ENCODE assay signal across 9 cellular contexts in genomic region chr11:12085371-12086251, GRCh38. TPM values are rescaled to one million over a fixed set of nuclear protein-coding genes. Genes with fewer than 3 reads are reported as not detected.
DNase-seq lines count a peak whose midpoint lies in the region; ATAC-seq and TF ChIP-seq lines count a peak whose summit lies in the region.
"Had no signal": no experiment of that assay in that cellular context is flagged by ENCODE, and none has a peak within 500 bp of the region (broad histone marks: within the 10 kb centered on the region; RNA-seq: fewer than 3 reads in every experiment).

No MANE protein-coding gene starts in this region.

- H3K36me3 ChIP-seq in heart left ventricle (no peaks in the 10 kb centered on the region), vagina (no peaks in the 10 kb centered on the region), neuronal stem cell (replicated peaks in 1 of 2; ENCODE audit: control insufficient read depth in 2 of 2, insufficient read depth in 2 of 2, low read length in 2 of 2) (no peaks in the 10 kb centered on the region)
- H3K36me3 ChIP-seq: MG63 had no signal

- no peaks in the 10 kb centered on the region for H3K36me3 Mint-ChIP-seq in natural killer cell
- no peaks in the 10 kb centered on the region for H3K36me3 Mint-ChIP-seq in activated naive CD8-positive, alpha-beta T cell treated with anti-CD3 and anti-CD28 coated beads for 36 hours

- no peaks in the 10 kb centered on the region for H3K79me1 ChIP-seq in neuronal stem cell (ENCODE audit: low read depth, low read length)

- H3K9me3 ChIP-seq in heart left ventricle (peaks cover 0 to 4% (median 0%) of the 10 kb centered on the region in 12 donors), vagina (no peaks in the 10 kb centered on the region), neuronal stem cell (replicated peaks in 1 of 2; ENCODE audit: control insufficient read depth in 2 of 2, insufficient read depth in 1 of 2, low read depth in 1 of 2, low read length in 2 of 2) (no peaks in the 10 kb centered on the region)

- no peak overlapping the region for H3K4ac ChIP-seq in neuronal stem cell (ENCODE audit: low read length)

- no peak overlapping the region for H4K8ac ChIP-seq in neuronal stem cell (ENCODE audit: low read depth, low read length)

- intact Hi-C loops in heart left ventricle (cut with DNase I), result loop anchor here in 8 of 10 donors (2.0 to 10.0 kb wide), 5 partner anchors 33 to 199 kb away; no protein-coding TSS in a partner anchor
- intact Hi-C loops in Right ventricle myocardium superior (cut with DNase I), result loop anchor here (5.0 kb wide), 1 partner anchor 152 kb away; no protein-coding TSS in a partner anchor
- intact Hi-C loops in natural killer cell (cut with micrococcal nuclease), result loop anchor here (5.0 kb wide), 2 partner anchors 38 to 132 kb away; no protein-coding TSS in a partner anchor
- intact Hi-C loops in vagina (cut with DNase I), result loop anchor here (10.0 kb wide), 1 partner anchor 139 kb away; no protein-coding TSS in a partner anchor

- no peak for ATAC-seq in heart left ventricle
- no peak for ATAC-seq in Right ventricle myocardium superior (ENCODE audit: poor library complexity)
- no peak for ATAC-seq in natural killer cell

- no peak overlapping the region for H2BK12ac ChIP-seq in neuronal stem cell (ENCODE audit: low read length)

- H3K9me3 Mint-ChIP-seq in natural killer cell, result no peaks in the 10 kb centered on the region
- no peaks in the 10 kb centered on the region for H3K9me3 Mint-ChIP-seq in activated naive CD8-positive, alpha-beta T cell treated with anti-CD3 and anti-CD28 coated beads for 36 hours

- H3K27me3 ChIP-seq in heart left ventricle, result no peaks in the 10 kb centered on the region
- H3K27me3 ChIP-seq in vagina, result no peaks in the 10 kb centered on the region
- no peaks in the 10 kb centered on the region for H3K27me3 ChIP-seq in neuronal stem cell (ENCODE audit: control insufficient read depth in 3 of 3, insufficient read depth in 3 of 3, low read depth in 1 of 3, low read length in 3 of 3)
- H3K27me3 ChIP-seq: MG63 had no signal

- no peak overlapping the region for H2AFZ ChIP-seq in neuronal stem cell (ENCODE audit: low read length)

- no peak overlapping the region for H3K23ac ChIP-seq in neuronal stem cell (ENCODE audit: low read depth, low read length, poor library complexity)

- no peak overlapping the region for H2BK120ac ChIP-seq in neuronal stem cell (ENCODE audit: low read depth, low read length)

- H3K4me3 Mint-ChIP-seq in natural killer cell, result peak overlapping the region; percentile 74
- no peak overlapping the region for H3K4me3 Mint-ChIP-seq in activated naive CD8-positive, alpha-beta T cell treated with anti-CD3 and anti-CD28 coated beads for 36 hours

- no peak overlapping the region for H3K4me2 ChIP-seq in neuronal stem cell (ENCODE audit: insufficient read depth, low read length, poor library complexity, severe bottlenecking)

- no peak overlapping the region for H2BK15ac ChIP-seq in neuronal stem cell (ENCODE audit: low read length)

- peaks cover 66 to 67% of the 10 kb centered on the region in 2 donors for H3K4me1 Mint-ChIP-seq in natural killer cell
- H3K4me1 Mint-ChIP-seq in activated naive CD8-positive, alpha-beta T cell treated with anti-CD3 and anti-CD28 coated beads for 36 hours, result peaks cover 41% of the 10 kb centered on the region

- H2AK5ac ChIP-seq in neuronal stem cell (ENCODE audit: low read depth, low read length), result no peak overlapping the region

- H3K18ac ChIP-seq in neuronal stem cell (ENCODE audit: low read length), result no peak overlapping the region

- 59 to 73% (median 69%) methylated on average over 8 to 11 of the region's 11 CpGs for WGBS in heart left ventricle, 4 donors
- WGBS in neuronal stem cell (ENCODE audit: extremely low coverage in 2 of 2, insufficient read length in 2 of 2, insufficient replicate concordance in 1 of 2), 2 donors, result no CpG with 5 or more reads among the region's 11 CpGs

- H3K4me3 ChIP-seq in heart left ventricle (no peak overlapping the region), vagina (peak overlapping the region in 1 of 2 donors; percentile 3), neuronal stem cell (ENCODE audit: low read length in 2 of 2) (no peak overlapping the region)
- H3K4me3 ChIP-seq: MG63 had no signal

- H3K27ac ChIP-seq in heart left ventricle, result peak overlapping the region; percentile 12 to 96 (median 85)
- H3K27ac ChIP-seq in vagina, result peak overlapping the region; percentile 88
- H3K27ac ChIP-seq in neuronal stem cell (replicated peaks; ENCODE audit: low read length), result no peak overlapping the region

- H3K27me3 Mint-ChIP-seq in natural killer cell (ENCODE audit: low read depth in 2 of 2), result peaks cover 10 to 13% of the 10 kb centered on the region in 2 donors
- no peaks in the 10 kb centered on the region for H3K27me3 Mint-ChIP-seq in activated naive CD8-positive, alpha-beta T cell treated with anti-CD3 and anti-CD28 coated beads for 36 hours

- TF ChIP-seq CTCF in heart left ventricle (IDR thresholded peaks at IDR 0.05) (no peak), natural killer cell (IDR thresholded peaks at IDR 0.05) (no peak), vagina (IDR thresholded peaks at IDR 0.05) (no peak)

- no peak overlapping the region for H3K14ac ChIP-seq in neuronal stem cell (ENCODE audit: low read length)

- no peak overlapping the region for H2BK5ac ChIP-seq in neuronal stem cell (ENCODE audit: low read length)

- TF ChIP-seq POLR2A in heart left ventricle (IDR thresholded peaks at IDR 0.05), result no peak
- no peak for TF ChIP-seq POLR2A in vagina (IDR thresholded peaks at IDR 0.05)

- H4K91ac ChIP-seq in neuronal stem cell (ENCODE audit: low read depth, low read length, poor library complexity), result no peak overlapping the region

- no peak overlapping the region for H3K9ac ChIP-seq in neuronal stem cell (ENCODE audit: low read depth, low read length, poor library complexity)

- H3K4me1 ChIP-seq in heart left ventricle (peaks cover 12 to 60% (median 51%) of the 10 kb centered on the region in 12 donors), vagina (peaks cover 48% of the 10 kb centered on the region), neuronal stem cell (ENCODE audit: control insufficient read depth in 2 of 2, insufficient read depth in 1 of 2, low read depth in 1 of 2, low read length in 2 of 2) (peaks cover 0 to 7% of the 10 kb centered on the region in 2 donors)

- H3K27ac Mint-ChIP-seq in natural killer cell, result peak overlapping the region in 1 of 2 donors; percentile 58
- H3K27ac Mint-ChIP-seq in activated naive CD8-positive, alpha-beta T cell treated with anti-CD3 and anti-CD28 coated beads for 36 hours, result no peak overlapping the region

- DNase-seq in heart left ventricle, result no peak
- no peak for DNase-seq in Right ventricle myocardium superior
- DNase-seq in dermis blood vessel endothelial cell, result peak; percentile 44
- DNase-seq in natural killer cell, result no peak
- no peak for DNase-seq in vagina (ENCODE audit: extremely low spot score in 2 of 2)
- no peak for DNase-seq in activated naive CD8-positive, alpha-beta T cell treated with anti-CD3 and anti-CD28 coated beads for 36 hours
- DNase-seq in neuronal stem cell (ENCODE audit: low spot score), result no peak
- no peak for DNase-seq in NCI-H1092 treated with DMSO at 0.1 percent for 48 hours (lab: John Stamatoyannopoulos, UW)

RNA-seq across cellular contexts. Expression of gene MICAL2, which starts 24.8 kb away (rescaled TPM):
- total RNA-seq in heart left ventricle, result 100 to 1,000 TPM in 2 of 9 donors, 10 to 100 TPM in 7; 48.2 to 110 (median 87.8) TPM
- 10 to 100 TPM; 37.6 to 86.4 TPM for polyA plus RNA-seq in heart left ventricle
- 34.8 TPM for total RNA-seq in Right ventricle myocardium superior
- total RNA-seq in dermis blood vessel endothelial cell, result 110 and 124 TPM in 2 replicates
- 10 to 100 TPM; 54.6 to 68.6 (median 57.4) TPM for total RNA-seq in natural killer cell
- total RNA-seq in vagina, result 41.7 TPM
- 10 to 100 TPM; 54.4 to 59.7 TPM for total RNA-seq in activated naive CD8-positive, alpha-beta T cell treated with anti-CD3 and anti-CD28 coated beads for 36 hours
- polyA plus RNA-seq in neuronal stem cell (2013, experiment 1 of 2), result 0.36 TPM
- 0.26 TPM for polyA plus RNA-seq in neuronal stem cell (2013, experiment 2 of 2)
